ENCODE assay signal across 9 cellular contexts in genomic region chr5:77971965-77972544, GRCh38.
DNase-seq lines count a peak whose midpoint lies in the region; ATAC-seq and TF ChIP-seq lines count a peak whose summit lies in the region.
"Had no signal": no experiment of that assay in that cellular context is flagged by ENCODE, and none has a peak within 500 bp of the region (broad histone marks: within the 10 kb centered on the region; RNA-seq: fewer than 3 reads in every experiment).

No MANE protein-coding gene starts in this region.

- no peak overlapping the region for H3K4me3 ChIP-seq in CD8-positive, alpha-beta memory T cell (ENCODE audit: low read length)
- peak overlapping the region; percentile 57 for H3K4me3 ChIP-seq in HUES6 (ENCODE audit: low read depth, low read length)
- H3K4me3 ChIP-seq in neural progenitor cell = peak overlapping the region; percentile 38

- DNase-seq in CD8-positive, alpha-beta memory T cell = no peak
- no peak for DNase-seq in chondrocyte (ENCODE audit: low spot score)
- peak; percentile 55 for DNase-seq in neural progenitor cell (ENCODE audit: low spot score)
- DNase-seq in HUDEP-2 (lab: John Stamatoyannopoulos, UW; ENCODE audit: unreplicated experiment in 76 of 76) = no peak
- DNase-seq in posterior vena cava (ENCODE audit: low spot score) = no peak

- no peaks in the 10 kb centered on the region for H3K9me3 Mint-ChIP-seq in CD8-positive, alpha-beta memory T cell
- H3K9me3 Mint-ChIP-seq in chondrocyte (ENCODE audit: low read depth) = peaks cover 4% of the 10 kb centered on the region
- no peaks in the 10 kb centered on the region for H3K9me3 Mint-ChIP-seq in neural progenitor cell

- no peak for TF ChIP-seq CTCF in chondrocyte (IDR thresholded peaks at IDR 0.05)
- no peak for TF ChIP-seq CTCF in neural progenitor cell (IDR thresholded peaks at IDR 0.05)

- peaks cover 16% of the 10 kb centered on the region for H4K20me1 ChIP-seq in neural progenitor cell (ENCODE audit: low read depth)

- no peak overlapping the region for H3K27ac ChIP-seq in CD8-positive, alpha-beta memory T cell (ENCODE audit: low read depth, low read length)
- H3K27ac ChIP-seq in HUES6 (ENCODE audit: low read depth, low read length) (no peak overlapping the region), neural progenitor cell (no peak overlapping the region)
- H3K27ac ChIP-seq: VCaP had no signal

- peaks cover 14% of the 10 kb centered on the region for H3K4me1 ChIP-seq in CD8-positive, alpha-beta memory T cell (ENCODE audit: insufficient read depth, low read length)
- H3K4me1 ChIP-seq in HUES6 (ENCODE audit: control insufficient read depth, insufficient read depth, low read length) (0 out of 2 replicates have a peak, but pooled peaks cover 2% of the 10 kb centered on the region), neural progenitor cell (peaks cover 18% of the 10 kb centered on the region)

- POLR2A ChIA-PET in CD8-positive, alpha-beta memory T cell (lab: Charles Lee) = no interaction called here

- ATAC-seq in GM19463 (IDR thresholded peaks at IDR 0.05; ENCODE audit: unreplicated experiment) (no peak), GM19035 (IDR thresholded peaks at IDR 0.05; ENCODE audit: unreplicated experiment) (no peak)

- H3K9ac ChIP-seq in HUES6 (ENCODE audit: low read length) (no peak overlapping the region), neural progenitor cell (no peak overlapping the region)

- no peaks in the 10 kb centered on the region for H3K79me2 ChIP-seq in neural progenitor cell (ENCODE audit: low read depth)

- no peaks in the 10 kb centered on the region for H3K36me3 ChIP-seq in CD8-positive, alpha-beta memory T cell (ENCODE audit: insufficient read depth, low read length)
- no peaks in the 10 kb centered on the region for H3K36me3 ChIP-seq in HUES6 (ENCODE audit: control insufficient read depth, insufficient read depth, low read length)
- no peaks in the 10 kb centered on the region for H3K36me3 ChIP-seq in neural progenitor cell

- peaks cover 24% of the 10 kb centered on the region for H3F3A ChIP-seq in neural progenitor cell (ENCODE audit: low read depth)

- intact Hi-C loops in posterior vena cava (cut with DNase I) = no loop called here

- H3K4me2 ChIP-seq in neural progenitor cell = peak overlapping the region; percentile 80

- H2AFZ ChIP-seq in neural progenitor cell (replicated peaks) = peak overlapping the region; percentile 26

- peaks cover 43 to 79% of the 10 kb centered on the region in 2 donors for H3K27me3 Mint-ChIP-seq in CD8-positive, alpha-beta memory T cell
- H3K27me3 Mint-ChIP-seq in chondrocyte (ENCODE audit: low read depth) (peaks cover 33% of the 10 kb centered on the region), neural progenitor cell (ENCODE audit: insufficient read depth, low read depth) (peaks cover 43% of the 10 kb centered on the region)

- no peaks in the 10 kb centered on the region for H3K9me3 ChIP-seq in CD8-positive, alpha-beta memory T cell (ENCODE audit: low read length)
- H3K9me3 ChIP-seq in HUES6 (ENCODE audit: control insufficient read depth, insufficient read depth, low read depth, low read length) = no peaks in the 10 kb centered on the region
- H3K9me3 ChIP-seq in neural progenitor cell (ENCODE audit: low read depth) = no peaks in the 10 kb centered on the region

- CTCF ChIA-PET in CD8-positive, alpha-beta memory T cell (lab: Charles Lee) = no interaction called here

- H3K4me1 Mint-ChIP-seq in CD8-positive, alpha-beta memory T cell = peaks cover 9 to 16% (median 13%) of the 10 kb centered on the region in 3 donors
- H3K4me1 Mint-ChIP-seq in chondrocyte (ENCODE audit: low read depth) (peaks cover 10% of the 10 kb centered on the region), neural progenitor cell (peaks cover 8% of the 10 kb centered on the region)

- H3K27ac Mint-ChIP-seq in CD8-positive, alpha-beta memory T cell = peak overlapping the region in 2 of 8 donors; percentile 41 to 60
- no peak overlapping the region for H3K27ac Mint-ChIP-seq in chondrocyte (ENCODE audit: unreplicated experiment)
- H3K27ac Mint-ChIP-seq in neural progenitor cell = no peak overlapping the region

- peaks cover 21% of the 10 kb centered on the region for H3K27me3 ChIP-seq in CD8-positive, alpha-beta memory T cell (ENCODE audit: insufficient read depth, low read length, poor library complexity, severe bottlenecking)
- H3K27me3 ChIP-seq in HUES6 (ENCODE audit: control insufficient read depth, insufficient read depth, low read length) = peaks cover 82% of the 10 kb centered on the region
- peaks cover 99% of the 10 kb centered on the region for H3K27me3 ChIP-seq in neural progenitor cell

- peaks cover 0 to 2% (median 0%) of the 10 kb centered on the region in 3 donors for H3K36me3 Mint-ChIP-seq in CD8-positive, alpha-beta memory T cell
- H3K36me3 Mint-ChIP-seq in chondrocyte (ENCODE audit: low read depth) (no peaks in the 10 kb centered on the region), neural progenitor cell (peaks cover 2% of the 10 kb centered on the region)

- peak overlapping the region; percentile 14 to 73 (median 51) for H3K4me3 Mint-ChIP-seq in CD8-positive, alpha-beta memory T cell
- H3K4me3 Mint-ChIP-seq in chondrocyte (ENCODE audit: unreplicated experiment) (peak overlapping the region; percentile 53), neural progenitor cell (peak overlapping the region; percentile 58)
